ENCODE assay signal across 1 cellular context in genomic region chr5:172770675-172771438, GRCh38.
A peak's percentile ranks its signal among the peaks of the same experiment; 100 is the strongest.
TF ChIP-seq lines count a peak whose summit lies in the region.

Gene DUSP1, minus strand, starts transcription at chr5:172771195. Its CDS starts 243 bp downstream, at chr5:172770952.

TF ChIP-seq in HepG2, 621 proteins besides CTCF, POLR2A, EP300 and RAD21 (continued from another document and continues in another):
- TF ChIP-seq FUBP1 (CRISPR knock-in tag; IDR thresholded peaks at IDR 0.05; ENCODE audit: borderline replicate concordance) = no peak; the same call in 1 of the 2 replicates
- TF ChIP-seq ELF1 (CRISPR knock-in tag; IDR thresholded peaks at IDR 0.05) = no peak
- peak; percentile 67; the same call in 1 of the 2 replicates for TF ChIP-seq BCL3 (CRISPR knock-in tag; IDR thresholded peaks at IDR 0.05)
- 0 out of 2 replicates have a peak, but pooled peaks have one; percentile 25 for TF ChIP-seq ZNF441 (CRISPR knock-in tag; IDR thresholded peaks at IDR 0.05; ENCODE audit: borderline replicate concordance)
- no peak for TF ChIP-seq ZNF264 (CRISPR knock-in tag; IDR thresholded peaks at IDR 0.05)
- peak; percentile 57; the same call in 1 of the 2 replicates for TF ChIP-seq ZMYM4 (CRISPR knock-in tag; IDR thresholded peaks at IDR 0.05)
- TF ChIP-seq DMTF1 (CRISPR knock-in tag; IDR thresholded peaks at IDR 0.05) = no peak
- TF ChIP-seq CBFB (CRISPR knock-in tag; IDR thresholded peaks at IDR 0.05) = no peak; the same call in 1 of the 2 replicates
- no peak for TF ChIP-seq NCOA1 (CRISPR knock-in tag; IDR thresholded peaks at IDR 0.05)
- no peak for TF ChIP-seq ZNF720 (CRISPR knock-in tag; IDR thresholded peaks at IDR 0.05)
- TF ChIP-seq ZNF274 (CRISPR knock-in tag; IDR thresholded peaks at IDR 0.05) = no peak; the same call in 1 of the 2 replicates
- no peak for TF ChIP-seq ZNF207 (IDR thresholded peaks at IDR 0.05; ENCODE audit: borderline replicate concordance)
- peak; percentile 82 for TF ChIP-seq TFDP1 (CRISPR knock-in tag; IDR thresholded peaks at IDR 0.05; ENCODE audit: borderline replicate concordance)
- peak; percentile 54 for TF ChIP-seq RBM22 (optimal IDR thresholded peaks at IDR 0.05; ENCODE audit: low read length)
- peak; percentile 92; the same call in 1 of the 2 replicates for TF ChIP-seq KLF6 (CRISPR knock-in tag; IDR thresholded peaks at IDR 0.05)
- TF ChIP-seq SP2 (CRISPR knock-in tag; IDR thresholded peaks at IDR 0.05) = no peak
- TF ChIP-seq ZBTB20 (CRISPR knock-in tag; IDR thresholded peaks at IDR 0.05; ENCODE audit: borderline replicate concordance, low read depth) = peak; percentile 76; the same call in 1 of the 2 replicates
- TF ChIP-seq TBX2 (CRISPR knock-in tag; IDR thresholded peaks at IDR 0.05; ENCODE audit: borderline replicate concordance) = peak; percentile 68; the same call in 1 of the 2 replicates
- no peak for TF ChIP-seq NFIB (CRISPR knock-in tag; IDR thresholded peaks at IDR 0.05; ENCODE audit: borderline replicate concordance)
- peak; percentile 53; the same call in 1 of the 2 replicates for TF ChIP-seq MLXIP (CRISPR knock-in tag; IDR thresholded peaks at IDR 0.05; ENCODE audit: borderline replicate concordance)
- no peak for TF ChIP-seq SETDB1 (CRISPR knock-in tag; IDR thresholded peaks at IDR 0.05; ENCODE audit: borderline replicate concordance)
- TF ChIP-seq ZNF605 (CRISPR knock-in tag; IDR thresholded peaks at IDR 0.05) = 0 out of 2 replicates have a peak, but pooled peaks have one; percentile 29
- peak; percentile 55; the same call in 1 of the 2 replicates for TF ChIP-seq ZNF317 (CRISPR knock-in tag; IDR thresholded peaks at IDR 0.05)
- no peak for TF ChIP-seq ZFP62 (CRISPR knock-in tag; IDR thresholded peaks at IDR 0.05)
- no peak for TF ChIP-seq SRF (IDR thresholded peaks at IDR 0.05; ENCODE audit: low read depth, low read length)
- TF ChIP-seq ZBTB21 (CRISPR knock-in tag; IDR thresholded peaks at IDR 0.05) = peak; percentile 87
- TF ChIP-seq ZBTB14 (CRISPR knock-in tag; IDR thresholded peaks at IDR 0.05) = peak; percentile 62
- TF ChIP-seq FOSL2 (CRISPR knock-in tag; IDR thresholded peaks at IDR 0.05) = peak; percentile 77; the same call in 1 of the 2 replicates
- peak; percentile 44 for TF ChIP-seq ZNF891 (CRISPR knock-in tag; IDR thresholded peaks at IDR 0.05)
- no peak for TF ChIP-seq HMG20B (CRISPR knock-in tag; conservative IDR thresholded peaks at IDR 0.05)
- TF ChIP-seq ZNF589 (CRISPR knock-in tag; conservative IDR thresholded peaks at IDR 0.05) = peak; percentile 88
- TF ChIP-seq MXD4 (CRISPR knock-in tag; IDR thresholded peaks at IDR 0.05) = peak; percentile 60; the same call in 1 of the 2 replicates
- TF ChIP-seq SATB2 (CRISPR knock-in tag; IDR thresholded peaks at IDR 0.05) = no peak
- TF ChIP-seq ARID2 (CRISPR knock-in tag; IDR thresholded peaks at IDR 0.05; ENCODE audit: borderline replicate concordance) = peak; percentile 84
- TF ChIP-seq ATAD3A (CRISPR knock-in tag; IDR thresholded peaks at IDR 0.05) = no peak
- peak; percentile 81; the same call in 1 of the 2 replicates for TF ChIP-seq KLF11 (CRISPR knock-in tag; IDR thresholded peaks at IDR 0.05)
- no peak for TF ChIP-seq RNF219 (CRISPR knock-in tag; IDR thresholded peaks at IDR 0.05)
- TF ChIP-seq FOSL1 (CRISPR knock-in tag; IDR thresholded peaks at IDR 0.05; ENCODE audit: borderline replicate concordance) = peak; percentile 44; the same call in 1 of the 2 replicates
- peak; percentile 55; the same call in 1 of the 2 replicates for TF ChIP-seq BRD4 (CRISPR knock-in tag; IDR thresholded peaks at IDR 0.05)
- TF ChIP-seq NKX3-1 (CRISPR knock-in tag; IDR thresholded peaks at IDR 0.05) = peak; percentile 40; the same call in 1 of the 2 replicates
- peak; percentile 55; the same call in 1 of the 2 replicates for TF ChIP-seq MYNN (CRISPR knock-in tag; IDR thresholded peaks at IDR 0.05; ENCODE audit: low read depth)
- peak; percentile 29 for TF ChIP-seq SKI (IDR thresholded peaks at IDR 0.05; ENCODE audit: partially characterized antibody)
- TF ChIP-seq ZNF282 (IDR thresholded peaks at IDR 0.05; ENCODE audit: partially characterized antibody) = no peak
- peak; percentile 83 for TF ChIP-seq TBL1XR1 (IDR thresholded peaks at IDR 0.05; ENCODE audit: borderline replicate concordance, low read length, partially characterized antibody)
- TF ChIP-seq ZIK1 (CRISPR knock-in tag; IDR thresholded peaks at IDR 0.05; ENCODE audit: borderline replicate concordance, low read depth) = peak; percentile 53; the same call in 1 of the 2 replicates
- TF ChIP-seq GABPA (IDR thresholded peaks at IDR 0.05; ENCODE audit: low read depth, low read length) = no peak
- TF ChIP-seq GABPA (CRISPR knock-in tag; IDR thresholded peaks at IDR 0.05; ENCODE audit: low read depth) = no peak
- 0 out of 2 replicates have a peak, but pooled peaks have one; percentile 31 for TF ChIP-seq ZNF468 (CRISPR knock-in tag; IDR thresholded peaks at IDR 0.05)
- TF ChIP-seq YEATS4 (CRISPR knock-in tag; IDR thresholded peaks at IDR 0.05; ENCODE audit: borderline replicate concordance) = peak; percentile 50; the same call in 1 of the 2 replicates
- peak; percentile 41; the same call in 1 of the 2 replicates for TF ChIP-seq ZNF367 (CRISPR knock-in tag; IDR thresholded peaks at IDR 0.05; ENCODE audit: borderline replicate concordance)
- peak; percentile 68; the same call in 1 of the 2 replicates for TF ChIP-seq SRY (CRISPR knock-in tag; IDR thresholded peaks at IDR 0.05)
- 0 out of 2 replicates have a peak, but pooled peaks have one; percentile 20 for TF ChIP-seq MIXL1 (CRISPR knock-in tag; IDR thresholded peaks at IDR 0.05)
- TF ChIP-seq ZNF513 (CRISPR knock-in tag; conservative IDR thresholded peaks at IDR 0.05) = no peak; the same call in 1 of the 2 replicates
- peak; percentile 87; the same call in 1 of the 2 replicates for TF ChIP-seq ATF5 (CRISPR knock-in tag; IDR thresholded peaks at IDR 0.05; ENCODE audit: low read depth)
- TF ChIP-seq GATA4 (IDR thresholded peaks at IDR 0.05; ENCODE audit: borderline replicate concordance, low read depth) = peak; percentile 91
- TF ChIP-seq ZBTB1 (CRISPR knock-in tag; IDR thresholded peaks at IDR 0.05; ENCODE audit: borderline replicate concordance) = no peak
- peak; percentile 93 for TF ChIP-seq IRX3 (CRISPR knock-in tag; IDR thresholded peaks at IDR 0.05; ENCODE audit: borderline replicate concordance, low read depth)
